ENCODE assay signal across 8 cellular contexts in the genomic region with DNA sequence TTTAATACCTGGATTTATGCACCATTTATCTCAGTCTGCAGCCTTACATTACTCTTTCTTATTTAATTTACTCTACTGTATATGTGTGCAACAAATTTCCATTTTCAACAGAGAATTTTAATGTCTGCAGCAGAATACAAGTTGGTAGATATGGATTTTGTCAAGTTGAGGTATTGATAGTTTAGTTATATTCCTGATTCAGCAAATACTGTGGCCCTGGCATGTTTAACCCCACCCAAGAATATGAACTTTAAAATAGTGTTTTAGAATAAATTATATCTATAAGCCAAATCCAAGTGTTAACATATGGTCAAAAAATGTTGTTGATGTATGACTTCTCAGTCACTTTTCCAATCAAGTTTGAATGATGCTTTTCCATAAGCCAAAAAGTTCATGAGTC.
"Had no signal": no experiment of that assay in that cellular context is flagged by ENCODE, and none has a peak within 500 bp of the region (broad histone marks: within the 10 kb centered on the region; RNA-seq: fewer than 3 reads in every experiment).

No MANE protein-coding gene starts in this region.

- FAIRE-seq: G401.6, GM12878, GM12891, GM12892, GM18507, GM19239 had no signal

- ATAC-seq: GM12878 had no signal

- DNase-seq: GDM1, GF-D8 had no signal

- H3K4me3 ChIP-seq: GM12878 had no signal
